In the genomic region with DNA sequence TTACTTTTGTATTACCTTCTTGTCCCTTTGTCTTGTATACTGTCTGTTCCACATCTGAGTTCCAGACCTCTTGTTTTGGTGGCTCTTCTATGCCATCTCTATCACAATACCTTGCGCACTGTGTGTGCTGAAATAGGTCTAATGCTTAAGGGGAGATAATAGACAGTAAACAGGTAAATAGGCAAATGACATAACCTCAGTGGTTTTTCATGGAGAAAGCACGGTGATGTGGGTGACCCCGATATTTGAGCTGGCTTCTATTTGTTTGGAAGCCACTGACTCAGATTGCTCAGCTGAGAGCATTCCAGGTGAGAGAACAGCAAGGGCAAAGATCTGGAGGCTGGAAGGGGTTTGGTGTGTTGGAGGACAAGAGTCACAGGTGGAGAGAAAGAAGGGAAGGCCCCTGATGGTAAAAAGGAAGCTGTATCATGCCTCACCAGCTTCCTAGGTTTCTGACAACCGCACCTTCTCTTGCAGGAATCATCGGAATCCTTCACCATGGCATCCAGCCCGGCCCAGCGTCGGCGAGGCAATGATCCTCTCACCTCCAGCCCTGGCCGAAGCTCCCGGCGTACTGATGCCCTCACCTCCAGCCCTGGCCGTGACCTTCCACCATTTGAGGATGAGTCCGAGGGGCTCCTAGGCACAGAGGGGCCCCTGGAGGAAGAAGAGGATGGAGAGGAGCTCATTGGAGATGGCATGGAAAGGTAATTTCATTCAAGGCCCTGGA, we compare ENCODE assay signal across 8 cellular contexts. TPM values are rescaled to one million over a fixed set of nuclear protein-coding genes. Genes with fewer than 3 reads are reported as not detected.
DNase-seq lines count a peak whose midpoint lies in the region; ATAC-seq and TF ChIP-seq lines count a peak whose summit lies in the region.

No MANE protein-coding gene starts in this region.

- H3K9me3 ChIP-seq in left ventricle myocardium inferior (replicated peaks) = no peaks in the 10 kb centered on the region

- peaks cover 29% of the 10 kb centered on the region for H3K4me1 Mint-ChIP-seq in stimulated activated effector memory CD8-positive, alpha-beta T cell treated with anti-CD3 and anti-CD28 coated beads, Interleukin-12 subunit alpha, Interleukin-12 subunit beta, amount 100 ng/mL, for 72 hours

- ATAC-seq in stimulated activated effector memory CD8-positive, alpha-beta T cell treated with anti-CD3 and anti-CD28 coated beads, Interleukin-12 subunit alpha, Interleukin-12 subunit beta, amount 100 ng/mL, for 72 hours = no peak
- no peak for ATAC-seq in GM19467 (IDR thresholded peaks at IDR 0.05; ENCODE audit: unreplicated experiment)

- H3K27ac Mint-ChIP-seq in stimulated activated effector memory CD8-positive, alpha-beta T cell treated with anti-CD3 and anti-CD28 coated beads, Interleukin-12 subunit alpha, Interleukin-12 subunit beta, amount 100 ng/mL, for 72 hours = peak overlapping the region; percentile 90

- H3K4me1 ChIP-seq in left ventricle myocardium inferior = peaks cover 15% of the 10 kb centered on the region

- no peaks in the 10 kb centered on the region for H3K36me3 ChIP-seq in left ventricle myocardium inferior

- peak overlapping the region; percentile 79 for H3K4me3 ChIP-seq in left ventricle myocardium inferior

- H3K9me3 Mint-ChIP-seq in stimulated activated effector memory CD8-positive, alpha-beta T cell treated with anti-CD3 and anti-CD28 coated beads, Interleukin-12 subunit alpha, Interleukin-12 subunit beta, amount 100 ng/mL, for 72 hours = no peaks in the 10 kb centered on the region

- peak overlapping the region; percentile 78 for H3K4me3 Mint-ChIP-seq in stimulated activated effector memory CD8-positive, alpha-beta T cell treated with anti-CD3 and anti-CD28 coated beads, Interleukin-12 subunit alpha, Interleukin-12 subunit beta, amount 100 ng/mL, for 72 hours

- TF ChIP-seq CTCF in left ventricle myocardium inferior (IDR thresholded peaks at IDR 0.05; ENCODE audit: borderline replicate concordance) = no peak

- intact Hi-C loops in left ventricle myocardium inferior (cut with micrococcal nuclease) = no loop called here

- H3K27ac ChIP-seq in left ventricle myocardium inferior (replicated peaks) = peak overlapping the region; percentile 63

- H3K27me3 ChIP-seq in left ventricle myocardium inferior (ENCODE audit: low read depth) = no peaks in the 10 kb centered on the region

- peaks cover 63% of the 10 kb centered on the region for H3K36me3 Mint-ChIP-seq in stimulated activated effector memory CD8-positive, alpha-beta T cell treated with anti-CD3 and anti-CD28 coated beads, Interleukin-12 subunit alpha, Interleukin-12 subunit beta, amount 100 ng/mL, for 72 hours

- DNase-seq in NCI-H146 (lab: John Stamatoyannopoulos, UW) = peak; percentile 51
- DNase-seq in NCI-H146 treated with DMSO at 0.1 percent for 48 hours (lab: John Stamatoyannopoulos, UW; ENCODE audit: unreplicated experiment) = no peak
- peak; percentile 18 for DNase-seq in SW480 (ENCODE audit: low spot score)
- no peak for DNase-seq in left ventricle myocardium inferior
- DNase-seq in stimulated activated effector memory CD8-positive, alpha-beta T cell treated with anti-CD3 and anti-CD28 coated beads, Interleukin-12 subunit alpha, Interleukin-12 subunit beta, amount 100 ng/mL, for 72 hours (ENCODE audit: low spot score in 2 of 2) = no peak
- no peak for DNase-seq in NCI-H2171 (lab: John Stamatoyannopoulos, UW)
- no peak for DNase-seq in stimulated activated CD4-positive, alpha-beta T cell treated with anti-CD3 and anti-CD28 coated beads, Interleukin-2, amount 100 ng/mL, for 48 hours

RNA-seq across cellular contexts. Expression of gene MCM2, which starts 0.8 kb away (rescaled TPM):
- 7.6 TPM for total RNA-seq in left ventricle myocardium inferior

RNA-seq across cellular contexts. Expression of gene TPRA1, which starts 8.5 kb away (rescaled TPM):
- 17.4 TPM for total RNA-seq in left ventricle myocardium inferior

RNA-seq across cellular contexts. Expression of gene PODXL2, which starts 30.0 kb away (rescaled TPM):
- total RNA-seq in left ventricle myocardium inferior = 1.7 TPM

Comparison
In these comparisons a context has a peak if more than half of its experiments do, and no peak if none do; other contexts are left out.
1. DNase-seq: peak in NCI-H146 (single experiment) and SW480 (single experiment); none in NCI-H146 treated with DMSO at 0.1 percent for 48 hours (single experiment), left ventricle myocardium inferior (single experiment), stimulated activated effector memory CD8-positive, alpha-beta T cell treated with anti-CD3 and anti-CD28 coated beads, Interleukin-12 subunit alpha, Interleukin-12 subunit beta, amount 100 ng/mL, for 72 hours (0 of 2), NCI-H2171 (single experiment) and stimulated activated CD4-positive, alpha-beta T cell treated with anti-CD3 and anti-CD28 coated beads, Interleukin-2, amount 100 ng/mL, for 48 hours (0 of 2).